8 cellular contexts compared by ENCODE assay signal in genomic region chrX:152830312-152831305, GRCh38. TPM values are rescaled to one million over a fixed set of nuclear protein-coding genes. Genes with fewer than 3 reads are reported as not detected.
DNase-seq lines count a peak whose midpoint lies in the region; ATAC-seq lines count a peak whose summit lies in the region.

Gene CETN2, minus strand, starts transcription at chrX:152830757. Its CDS starts 47 bp downstream, at chrX:152830710.
Gene NSDHL, plus strand, starts transcription at chrX:152831063. Its CDS starts 15,262 bp downstream, at chrX:152846325.

- H3K27me3 ChIP-seq in NT2/D1 (ENCODE audit: insufficient read depth, insufficient read length), result no peaks in the 10 kb centered on the region

- H3K36me3 ChIP-seq in NT2/D1 (ENCODE audit: insufficient read depth, insufficient read length, low read length), result peaks cover 27% of the 10 kb centered on the region

- peak within 1 kb of the TSS; percentile 85 for H3K9ac ChIP-seq in NT2/D1 (ENCODE audit: insufficient read length, low read depth)

- peak; percentile 99 for ATAC-seq in GM21381 (IDR thresholded peaks at IDR 0.05; ENCODE audit: unreplicated experiment)

- no peaks in the 10 kb centered on the region for H3K4me1 ChIP-seq in NT2/D1 (ENCODE audit: insufficient read depth, insufficient read length)

- H3K4me3 ChIP-seq in NT2/D1 (ENCODE audit: insufficient read length, low read depth), result peak within 1 kb of the TSS; percentile 75

- DNase-seq in COR-L47 (lab: John Stamatoyannopoulos, UW) (peak; percentile 91), HUDEP-2 (lab: John Stamatoyannopoulos, UW; ENCODE audit: unreplicated experiment in 76 of 76) (peak in 75 of 76 experiments; percentile 13 to 96 (median 90)), NT2/D1 (ENCODE audit: low read depth, low spot score) (peak; percentile 85), mesenteric fat pad (ENCODE audit: low spot score) (peak; percentile 98)
- DNase-seq in activated CD8-positive, alpha-beta memory T cell treated with anti-CD3 and anti-CD28 coated beads, Interleukin-2, amount 50 U/mL, for 1 hour (ENCODE audit: extremely low read depth), result peak; percentile 77
- peak; percentile 76 for DNase-seq in stimulated activated CD8-positive, alpha-beta memory T cell treated with anti-CD3 and anti-CD28 coated beads, Interleukin-15, amount 100 ng/mL, for 24 hours (ENCODE audit: low read depth)

- in situ Hi-C loops in endometrial microvascular endothelial cells (cut with HindIII; ENCODE audit: inconsistent ontology term, low pct_unique_long_range_greater_than_20kb, low sequenced_read_pairs), result no loop called here

- no peaks in the 10 kb centered on the region for H3K9me3 ChIP-seq in NT2/D1 (ENCODE audit: insufficient read depth, low read length)

RNA-seq across cellular contexts. Expression of gene CETN2, which starts in this region (rescaled TPM):
- total RNA-seq in endometrial microvascular endothelial cells (ENCODE audit: inconsistent ontology term), result 23.4 TPM
- total RNA-seq in mesenteric fat pad, result 22.1 TPM

RNA-seq across cellular contexts. Expression of gene NSDHL, which starts in this region (rescaled TPM):
- total RNA-seq in endometrial microvascular endothelial cells (ENCODE audit: inconsistent ontology term), result 26.7 TPM
- 35.4 TPM for total RNA-seq in mesenteric fat pad

Comparison
In these comparisons a context has a peak if more than half of its experiments do, and no peak if none do; other contexts are left out.
1. Peak in every context shown above with its lines: DNase-seq, ATAC-seq and H3K4me3 ChIP-seq.